ENCODE assay signal across 11 cellular contexts in genomic region chr5:107772418-107773310, GRCh38.
DNase-seq lines count a peak whose midpoint lies in the region; ATAC-seq and TF ChIP-seq lines count a peak whose summit lies in the region.
"Had no signal": no experiment of that assay in that cellular context is flagged by ENCODE, and none has a peak within 500 bp of the region (broad histone marks: within the 10 kb centered on the region; RNA-seq: fewer than 3 reads in every experiment).

No MANE protein-coding gene starts in this region.

- H3K27ac ChIP-seq in HUES48 (ENCODE audit: low read depth, low read length) (peak overlapping the region; percentile 61), caudate nucleus (ENCODE audit: low read depth, low read length) (no peak overlapping the region), lower lobe of right lung (no peak overlapping the region)
- H3K27ac ChIP-seq: gastrocnemius medialis, skin epidermis had no signal

- H3K36me3 ChIP-seq in HUES48 (ENCODE audit: control insufficient read depth, insufficient read depth, low read length) (no peaks in the 10 kb centered on the region), lower lobe of right lung (no peaks in the 10 kb centered on the region)
- H3K36me3 ChIP-seq: gastrocnemius medialis had no signal

- H3K4me3 ChIP-seq in HUES48 (ENCODE audit: low read depth, low read length) (peak overlapping the region; percentile 2; the same call in 1 of the 2 replicates), lower lobe of right lung (no peak overlapping the region)
- H3K4me3 ChIP-seq: gastrocnemius medialis, skin epidermis had no signal

- DNase-seq in NCI-H2171 treated with DMSO at 0.1 percent for 48 hours (lab: John Stamatoyannopoulos, UW) (peak; percentile 38), caudate nucleus (lab: John Stamatoyannopoulos, UW) (peak in 31 of 61 donors; percentile 2 to 69 (median 16)), lower lobe of right lung (no peak), GM13977 (ENCODE audit: low spot score) (no peak), epidermal melanocyte (ENCODE audit: insufficient read length, low spot score) (no peak)
- DNase-seq: CD4-positive, CD25-positive, alpha-beta regulatory T cell; NCI-H1105 treated with DMSO at 0.1 percent for 48 hours had no signal

- H3K27me3 ChIP-seq in HUES48 (ENCODE audit: control insufficient read depth, insufficient read depth, low read length) = no peaks in the 10 kb centered on the region
- no peaks in the 10 kb centered on the region for H3K27me3 ChIP-seq in lower lobe of right lung (ENCODE audit: low read depth)
- H3K27me3 ChIP-seq: gastrocnemius medialis had no signal

- intact Hi-C loops in lower lobe of right lung (cut with DNase I) = no loop called here

- no peak overlapping the region for H3K9ac ChIP-seq in HUES48 (ENCODE audit: low read depth, low read length)

- H3K4me1 ChIP-seq in HUES48 (ENCODE audit: control insufficient read depth, insufficient read depth, low read length) (peaks cover 51% of the 10 kb centered on the region), lower lobe of right lung (no peaks in the 10 kb centered on the region)
- H3K4me1 ChIP-seq: gastrocnemius medialis had no signal

- ATAC-seq in lower lobe of right lung = peak; percentile 47 to 49
- ATAC-seq in GM19395 (IDR thresholded peaks at IDR 0.05; ENCODE audit: unreplicated experiment) = no peak
- ATAC-seq: gastrocnemius medialis had no signal

- no peak for TF ChIP-seq CTCF in lower lobe of right lung (IDR thresholded peaks at IDR 0.05)
- no peak for TF ChIP-seq CTCF in GM13977 (IDR thresholded peaks at IDR 0.05; ENCODE audit: extremely low read depth, insufficient read depth, missing control alignments)

- H3K9me3 ChIP-seq in HUES48 (ENCODE audit: control insufficient read depth, insufficient read depth, low read length) (no peaks in the 10 kb centered on the region), lower lobe of right lung (no peaks in the 10 kb centered on the region)
- H3K9me3 ChIP-seq: gastrocnemius medialis had no signal

- in situ Hi-C loops in GM13977 (cut with MboI; ENCODE audit: low pct_unique_long_range_greater_than_20kb, low sequenced_read_pairs, unreplicated experiment) = no loop called here

Comparison
In these comparisons a context has a peak if more than half of its experiments do, and no peak if none do; other contexts are left out.
1. DNase-seq: peak in NCI-H2171 treated with DMSO at 0.1 percent for 48 hours (single experiment) and caudate nucleus (31 of 61); none in lower lobe of right lung (single experiment), GM13977 (single experiment) and epidermal melanocyte (single experiment).